In genomic region chr10:3622427-3622826, GRCh38 we compare ENCODE assay signal across 11 cellular contexts.
DNase-seq lines count a peak whose midpoint lies in the region; ATAC-seq lines count a peak whose summit lies in the region.
"Had no signal": no experiment of that assay in that cellular context is flagged by ENCODE, and none has a peak within 500 bp of the region (broad histone marks: within the 10 kb centered on the region; RNA-seq: fewer than 3 reads in every experiment).

No MANE protein-coding gene starts in this region.

- no peaks in the 10 kb centered on the region for H3K36me3 Mint-ChIP-seq in central memory CD8-positive, alpha-beta T cell (ENCODE audit: insufficient read depth)

- no peaks in the 10 kb centered on the region for H3K36me3 ChIP-seq in SJCRH30
- H3K36me3 ChIP-seq: prostate gland had no signal

- H3K4me3 Mint-ChIP-seq in central memory CD8-positive, alpha-beta T cell = no peak overlapping the region
- H3K4me3 Mint-ChIP-seq: activated naive CD8-positive, alpha-beta T cell treated with anti-CD3 and anti-CD28 coated beads, Interleukin-2, amount 10 ng/mL, durations not matched to agents 7 days and 5 days had no signal

- H3K4me1 ChIP-seq in SJCRH30 = no peaks in the 10 kb centered on the region
- H3K4me1 ChIP-seq: prostate gland had no signal

- H3K27ac ChIP-seq in SJCRH30 = no peak overlapping the region
- H3K27ac ChIP-seq: prostate gland had no signal

- DNase-seq in stimulated activated CD4-positive, alpha-beta T cell treated with anti-CD3 and anti-CD28 coated beads, Interleukin-4, amount 100 ng/mL, for 24 hours = peak; percentile 28
- DNase-seq in stimulated activated CD4-positive, alpha-beta T cell treated with anti-CD3 and anti-CD28 coated beads, Interleukin-12 subunit alpha, Interleukin-12 subunit beta, amount 100 ng/mL, for 4 hours = no peak
- peak; percentile 50 for DNase-seq in NAMALWA (ENCODE audit: low spot score)
- no peak for DNase-seq in central memory CD8-positive, alpha-beta T cell (ENCODE audit: low spot score in 2 of 2)
- no peak for DNase-seq in NCI-H226
- DNase-seq in SJCRH30 = no peak
- DNase-seq: activated B cell treated with CpG ODN at 0.5 μM for 24 hours; activated naive CD8-positive, alpha-beta T cell treated with anti-CD3 and anti-CD28 coated beads, Interleukin-2, amount 10 ng/mL, durations not matched to agents 7 days and 5 days; NCI-H2171 treated with DMSO at 0.1 percent for 48 hours had no signal

- no peaks in the 10 kb centered on the region for H3K9me3 ChIP-seq in SJCRH30 (replicated peaks)
- H3K9me3 ChIP-seq: prostate gland had no signal

- H3K27me3 Mint-ChIP-seq in central memory CD8-positive, alpha-beta T cell = no peaks in the 10 kb centered on the region
- H3K27me3 Mint-ChIP-seq: activated B cell treated with CpG ODN at 0.5 μM for 24 hours had no signal

- H3K4me1 Mint-ChIP-seq in central memory CD8-positive, alpha-beta T cell = peaks cover 13% of the 10 kb centered on the region

- H3K27me3 ChIP-seq in SJCRH30 = no peaks in the 10 kb centered on the region

- H3K27ac Mint-ChIP-seq in central memory CD8-positive, alpha-beta T cell (ENCODE audit: low read depth) = peak overlapping the region; percentile 54
- H3K27ac Mint-ChIP-seq: activated B cell treated with CpG ODN at 0.5 μM for 24 hours had no signal

- ATAC-seq in central memory CD8-positive, alpha-beta T cell (replicated peaks; ENCODE audit: extremely low read depth, poor library complexity, severe bottlenecking) = no peak
- ATAC-seq in HG03139 (IDR thresholded peaks at IDR 0.05; ENCODE audit: unreplicated experiment) = no peak

- no peak overlapping the region for H3K4me3 ChIP-seq in SJCRH30
- H3K4me3 ChIP-seq: prostate gland had no signal

- H3K9me3 Mint-ChIP-seq in central memory CD8-positive, alpha-beta T cell = peaks cover 8% of the 10 kb centered on the region

Comparison
In these comparisons a context has a peak if more than half of its experiments do, and no peak if none do; other contexts are left out.
1. DNase-seq: peak in stimulated activated CD4-positive, alpha-beta T cell treated with anti-CD3 and anti-CD28 coated beads, Interleukin-4, amount 100 ng/mL, for 24 hours (single experiment) and NAMALWA (single experiment); none in stimulated activated CD4-positive, alpha-beta T cell treated with anti-CD3 and anti-CD28 coated beads, Interleukin-12 subunit alpha, Interleukin-12 subunit beta, amount 100 ng/mL, for 4 hours (single experiment), central memory CD8-positive, alpha-beta T cell (0 of 2), NCI-H226 (single experiment) and SJCRH30 (0 of 2).